10 cellular contexts compared by ENCODE assay signal in the genomic region with DNA sequence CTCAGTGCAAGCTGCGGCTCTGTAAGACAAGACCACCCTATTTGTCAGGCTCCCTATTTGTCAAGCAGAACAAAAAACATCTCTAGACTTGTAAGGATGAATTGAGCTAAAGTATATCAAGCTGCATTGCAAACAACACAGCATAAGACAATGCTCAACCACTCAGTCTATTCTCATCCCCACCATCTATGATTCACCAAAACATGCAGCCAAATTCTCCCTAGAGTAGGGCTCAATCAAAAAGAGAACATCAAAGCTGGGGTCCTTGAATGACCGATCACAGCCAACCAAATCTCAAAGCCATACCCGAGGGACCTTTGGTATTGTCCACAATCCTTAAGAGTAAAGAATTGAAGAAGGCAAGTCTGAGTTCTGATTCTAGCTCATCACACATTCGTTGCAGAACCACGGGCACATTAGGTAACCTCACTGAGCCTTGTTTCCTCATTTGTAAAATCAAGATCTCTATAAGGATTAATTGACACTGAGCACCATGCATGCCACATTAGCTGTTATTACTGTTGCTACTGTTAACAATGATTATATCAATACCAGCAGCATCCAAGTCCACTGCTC. TPM values are rescaled to one million over a fixed set of nuclear protein-coding genes. Genes with fewer than 3 reads are reported as not detected.
A peak's percentile ranks its signal among the peaks of the same experiment; 100 is the strongest.
DNase-seq lines count a peak whose midpoint lies in the region; ATAC-seq and TF ChIP-seq lines count a peak whose summit lies in the region.
"Had no signal": no experiment of that assay in that cellular context is flagged by ENCODE, and none has a peak within 500 bp of the region (broad histone marks: within the 10 kb centered on the region; RNA-seq: fewer than 3 reads in every experiment).

No MANE protein-coding gene starts in this region.

- 0 out of 2 replicates have a peak, but pooled peaks cover 4% of the 10 kb centered on the region for H4K20me1 ChIP-seq in OCI-LY7 (ENCODE audit: insufficient read depth, low read length)

- peak overlapping the region; percentile 86 to 89 for H3K27ac Mint-ChIP-seq in natural killer cell

- no TSS peak for BruUV-seq in OCI-LY7 (replicated peaks; lab: Mats Ljungman, UMichigan)

- H3K4me3 ChIP-seq in HEK293 (ENCODE audit: low read depth, low read length) (no peak overlapping the region), OCI-LY7 (ENCODE audit: low read depth, low read length, poor library complexity, severe bottlenecking) (peak overlapping the region; percentile 50)

- peaks cover 54 to 74% of the 10 kb centered on the region in 2 donors for H3K4me1 Mint-ChIP-seq in natural killer cell

- no peaks in the 10 kb centered on the region for H3K9me2 ChIP-seq in OCI-LY7 (ENCODE audit: insufficient read depth, low read length)

- ATAC-seq in GM18867 (IDR thresholded peaks at IDR 0.05; ENCODE audit: unreplicated experiment), result peak; percentile 19
- ATAC-seq in natural killer cell, result peak; percentile 21 to 48 (median 33)

- no peaks in the 10 kb centered on the region for H3K9me3 Mint-ChIP-seq in natural killer cell

- no peak overlapping the region for H2AFZ ChIP-seq in OCI-LY7 (ENCODE audit: low read length)

- H3K27ac ChIP-seq in HEK293 (ENCODE audit: extremely low read depth, low read depth, low read length) (peak overlapping the region; percentile 27), OCI-LY7 (ENCODE audit: low read depth, low read length, poor library complexity, severe bottlenecking) (peak overlapping the region; percentile 77)
- H3K27ac ChIP-seq: epithelial cell of prostate had no signal

- TF ChIP-seq CTCF in HEK293 (tag by site-specific recombination; IDR thresholded peaks at IDR 0.05), result no peak
- TF ChIP-seq CTCF in OCI-LY7 (conservative IDR thresholded peaks at IDR 0.05; ENCODE audit: low read length), result no peak
- TF ChIP-seq CTCF in natural killer cell (IDR thresholded peaks at IDR 0.05), result no peak

- H3K36me3 Mint-ChIP-seq in natural killer cell, result no peaks in the 10 kb centered on the region

- peak overlapping the region; percentile 67 for H3K4me2 ChIP-seq in OCI-LY7 (ENCODE audit: low read length)

- H3K4me3 Mint-ChIP-seq in natural killer cell, result peak overlapping the region; percentile 73

- H3K27me3 Mint-ChIP-seq in natural killer cell (ENCODE audit: low read depth in 2 of 2), result no peaks in the 10 kb centered on the region

- H3K9me3 ChIP-seq in HEK293 (ENCODE audit: control insufficient read depth, insufficient read depth, low read depth, low read length), result no peaks in the 10 kb centered on the region
- H3K9me3 ChIP-seq in OCI-LY7 (ENCODE audit: low read length), result peaks cover 9% of the 10 kb centered on the region

- DNase-seq in OCI-LY7 (ENCODE audit: low spot score) (no peak), natural killer cell (no peak), COLO668 (lab: John Stamatoyannopoulos, UW; ENCODE audit: unreplicated experiment) (no peak), KG1 (lab: John Stamatoyannopoulos, UW) (no peak)
- no peak for DNase-seq in activated effector memory CD4-positive, alpha-beta T cell treated with Interleukin-2 at 50 U/mL for 16 hours
- no peak for DNase-seq in stimulated activated naive CD4-positive, alpha-beta T cell treated with Interleukin-2 at 50 U/mL for 16 hours (lab: John Stamatoyannopoulos, UW)
- DNase-seq: substantia nigra had no signal

- CTCF ChIA-PET in HEK293 (lab: Yijun Ruan, JAX) (interaction anchor here (0.6 kb wide), 1 partner anchor 39 kb away, joined by 3 read pairs; no protein-coding TSS in a partner anchor), OCI-LY7 (lab: Charles Lee; ENCODE audit: unreplicated experiment) (interaction anchor here (0.7 to 1.4 kb wide), 8 partner anchors 12 to 116 kb away, joined by 3 to 9 read pairs (median 4); no protein-coding TSS in a partner anchor)

- H3K4me1 ChIP-seq in HEK293 (ENCODE audit: control insufficient read depth, insufficient read depth, low read length) (peaks cover 34% of the 10 kb centered on the region), OCI-LY7 (ENCODE audit: insufficient read depth, low read length, poor library complexity, severe bottlenecking) (peaks cover 70% of the 10 kb centered on the region)

- peaks cover 100% of the 10 kb centered on the region for H3K79me2 ChIP-seq in OCI-LY7 (ENCODE audit: insufficient read depth, low read depth, low read length)

- intact Hi-C loops in OCI-LY7 (cut with micrococcal nuclease; ENCODE audit: unreplicated experiment), result loop anchor here (1.0 kb wide), 2 partner anchors 29 to 51 kb away; no protein-coding TSS in a partner anchor
- intact Hi-C loops in natural killer cell (cut with micrococcal nuclease), result no loop called here

- H3K36me3 ChIP-seq in HEK293 (ENCODE audit: control insufficient read depth in 2 of 2, insufficient read depth in 1 of 2, low read length in 2 of 2) (no peaks in the 10 kb centered on the region), OCI-LY7 (ENCODE audit: insufficient read depth, low read length) (peaks cover 86% of the 10 kb centered on the region)

- POLR2A ChIA-PET in HEK293 (lab: Yijun Ruan, JAX) (no interaction called here), OCI-LY7 (lab: Charles Lee) (interaction anchor here (0.5 to 8.4 kb wide), 22 partner anchors 10 to 1393 kb away, joined by 3 to 69 read pairs (median 6); no protein-coding TSS in a partner anchor)

TF ChIP-seq in HEK293, 187 proteins besides CTCF, POLR2A, EP300 and RAD21:
- TF ChIP-seq ZNF37A (tag by site-specific recombination; IDR thresholded peaks at IDR 0.05), result no peak
- TF ChIP-seq ZNF626 (tag by site-specific recombination; IDR thresholded peaks at IDR 0.05), result no peak
- TF ChIP-seq OSR2 (tag by site-specific recombination; IDR thresholded peaks at IDR 0.05), result no peak

RNA-seq across cellular contexts. Expression of gene RFTN1, which starts 31.2 kb away (rescaled TPM):
- 76.6 and 81.8 TPM in 2 replicates for total RNA-seq in OCI-LY7 (2014; rRNA removed; shearing (Covaris generic))
- 138 and 152 TPM in 2 replicates for total RNA-seq in OCI-LY7 (2022)
- 100 to 1,000 TPM; 112 to 135 (median 115) TPM for total RNA-seq in natural killer cell
